In genomic region chr16:14523632-14524031, GRCh38 we compare ENCODE assay signal across 17 cellular contexts.
DNase-seq lines count a peak whose midpoint lies in the region; ATAC-seq and TF ChIP-seq lines count a peak whose summit lies in the region.
"Had no signal": no experiment of that assay in that cellular context is flagged by ENCODE, and none has a peak within 500 bp of the region (broad histone marks: within the 10 kb centered on the region; RNA-seq: fewer than 3 reads in every experiment).

No MANE protein-coding gene starts in this region.

- H4K20me1 ChIP-seq in GM23338 (replicated peaks; ENCODE audit: insufficient read depth) (no peaks in the 10 kb centered on the region; the same call in 1 of the 2 replicates), neural progenitor cell (ENCODE audit: low read depth) (peaks cover 9% of the 10 kb centered on the region), osteoblast (ENCODE audit: insufficient read depth, low read length) (no peaks in the 10 kb centered on the region)

- no peak for TF ChIP-seq CTCF in GM23338 (conservative IDR thresholded peaks at IDR 0.05; ENCODE audit: low read depth in 2 of 2)
- TF ChIP-seq CTCF in WTC11 (IDR thresholded peaks at IDR 0.05) = no peak
- TF ChIP-seq CTCF in neural progenitor cell (IDR thresholded peaks at IDR 0.05) = no peak
- no peak for TF ChIP-seq CTCF in osteoblast (IDR thresholded peaks at IDR 0.05; ENCODE audit: extremely low read depth, low read depth, low read length)
- no peak for TF ChIP-seq CTCF in Peyer's patch (IDR thresholded peaks at IDR 0.05)

- H3K9ac ChIP-seq in HUES64 (ENCODE audit: low read depth, low read length) = no peak overlapping the region
- H3K9ac ChIP-seq in neural progenitor cell = no peak overlapping the region

- H3K27ac Mint-ChIP-seq in GM23338 (no peak overlapping the region), WTC11 (0 out of 2 replicates have a peak overlapping the region, but pooled peaks have one; percentile 3), neural progenitor cell (no peak overlapping the region)

- H3K4me2 ChIP-seq in GM23338 (peak overlapping the region; percentile 23; the same call in 1 of the 2 replicates), neural progenitor cell (peak overlapping the region; percentile 39), osteoblast (ENCODE audit: insufficient read depth, low read length) (no peak overlapping the region)

- H3F3A ChIP-seq in GM23338 (replicated peaks; ENCODE audit: low read depth) (0 out of 2 replicates have a peak, but pooled peaks cover 3% of the 10 kb centered on the region), neural progenitor cell (ENCODE audit: low read depth) (peaks cover 26% of the 10 kb centered on the region)

- H3K36me3 Mint-ChIP-seq in GM23338 (ENCODE audit: low read depth) = no peaks in the 10 kb centered on the region
- H3K36me3 Mint-ChIP-seq in WTC11 = no peaks in the 10 kb centered on the region
- no peaks in the 10 kb centered on the region for H3K36me3 Mint-ChIP-seq in neural progenitor cell

- DNase-seq in GM23338 (ENCODE audit: low spot score) (peak; percentile 48), WTC11 (ENCODE audit: low spot score) (no peak), neural progenitor cell (ENCODE audit: low spot score) (peak; percentile 71), osteoblast (ENCODE audit: insufficient read length, low spot score, missing footprints) (no peak), Peyer's patch (no peak)
- no peak for DNase-seq in stimulated activated CD4-positive, alpha-beta T cell treated with anti-CD3 and anti-CD28 coated beads, Interleukin-2, amount 100 ng/mL, for 24 hours
- DNase-seq in activated CD4-positive, alpha-beta T cell treated with anti-CD3 and anti-CD28 coated beads, Interleukin-2, amount 50 U/mL, for 1 hour = no peak
- DNase-seq: AML-193, DMS79 treated with DMSO at 0.1 percent for 48 hours, H7, NCI-H1092 treated with DMSO at 0.1 percent for 48 hours, NCI-H1930, NCI-H2171 treated with DMSO at 0.1 percent for 48 hours, Right ventricle myocardium superior had no signal

- peak; percentile 71 for ATAC-seq in GM23338
- peak; percentile 76 for ATAC-seq in WTC11

- H3K9me3 ChIP-seq in HUES64 (ENCODE audit: insufficient read depth, low read depth, low read length) = no peaks in the 10 kb centered on the region
- H3K9me3 ChIP-seq in neural progenitor cell (ENCODE audit: low read depth) = no peaks in the 10 kb centered on the region
- no peaks in the 10 kb centered on the region for H3K9me3 ChIP-seq in osteoblast (ENCODE audit: low read depth, low read length)
- H3K9me3 ChIP-seq in Peyer's patch = no peaks in the 10 kb centered on the region

- H3K4me1 Mint-ChIP-seq in GM23338 (peaks cover 64% of the 10 kb centered on the region), WTC11 (peaks cover 74% of the 10 kb centered on the region), neural progenitor cell (peaks cover 13% of the 10 kb centered on the region)

- H3K27ac ChIP-seq in GM23338 (ENCODE audit: low read depth) (no peak overlapping the region), HUES64 (ENCODE audit: low read depth, low read length) (peak overlapping the region; percentile 11; the same call in 1 of the 2 replicates), neural progenitor cell (no peak overlapping the region), osteoblast (ENCODE audit: low read depth, low read length) (no peak overlapping the region), Peyer's patch (no peak overlapping the region)
- H3K27ac ChIP-seq: C4-2B, SK-N-MC had no signal

- TF ChIP-seq POLR2A in Peyer's patch (IDR thresholded peaks at IDR 0.05) = no peak

- H2AFZ ChIP-seq in GM23338 (no peak overlapping the region), neural progenitor cell (replicated peaks) (no peak overlapping the region), osteoblast (ENCODE audit: low read length) (no peak overlapping the region)

- H3K4me1 ChIP-seq in GM23338 (ENCODE audit: insufficient read depth) = peaks cover 64% of the 10 kb centered on the region
- H3K4me1 ChIP-seq in HUES64 (ENCODE audit: insufficient read depth, low read length) = peaks cover 58% of the 10 kb centered on the region
- peaks cover 34% of the 10 kb centered on the region for H3K4me1 ChIP-seq in neural progenitor cell
- H3K4me1 ChIP-seq in osteoblast (ENCODE audit: insufficient read depth, low read length) = peaks cover 18% of the 10 kb centered on the region
- H3K4me1 ChIP-seq in Peyer's patch = no peaks in the 10 kb centered on the region

- CTCF ChIA-PET in WTC11 (lab: Charles Lee) = no interaction called here

- H3K9me2 ChIP-seq in GM23338 (ENCODE audit: insufficient read depth) = no peaks in the 10 kb centered on the region

- H3K27me3 ChIP-seq in GM23338 (ENCODE audit: insufficient read depth) (no peaks in the 10 kb centered on the region), HUES64 (ENCODE audit: insufficient read depth, low read length) (no peaks in the 10 kb centered on the region), neural progenitor cell (no peaks in the 10 kb centered on the region), osteoblast (ENCODE audit: insufficient read depth, low read length) (no peaks in the 10 kb centered on the region), Peyer's patch (no peaks in the 10 kb centered on the region)

- H3K36me3 ChIP-seq in GM23338 (ENCODE audit: insufficient read depth) = no peaks in the 10 kb centered on the region
- H3K36me3 ChIP-seq in HUES64 (ENCODE audit: insufficient read depth, low read length) = no peaks in the 10 kb centered on the region
- no peaks in the 10 kb centered on the region for H3K36me3 ChIP-seq in neural progenitor cell
- H3K36me3 ChIP-seq in osteoblast (ENCODE audit: insufficient read depth, low read length) = no peaks in the 10 kb centered on the region
- no peaks in the 10 kb centered on the region for H3K36me3 ChIP-seq in Peyer's patch

- no peak overlapping the region for H3K4me3 ChIP-seq in GM23338
- no peak overlapping the region for H3K4me3 ChIP-seq in HUES64 (ENCODE audit: low read length)
- no peak overlapping the region for H3K4me3 ChIP-seq in neural progenitor cell
- no peak overlapping the region for H3K4me3 ChIP-seq in osteoblast (ENCODE audit: insufficient read depth, low read length)
- H3K4me3 ChIP-seq in Peyer's patch = no peak overlapping the region
- H3K4me3 ChIP-seq: SK-N-MC had no signal

- 60% methylated on average over 2 of the region's 2 CpGs for WGBS in HUES64

- H3K9me3 Mint-ChIP-seq in GM23338 = no peaks in the 10 kb centered on the region
- H3K9me3 Mint-ChIP-seq in WTC11 = no peaks in the 10 kb centered on the region
- no peaks in the 10 kb centered on the region for H3K9me3 Mint-ChIP-seq in neural progenitor cell

- POLR2A ChIA-PET in WTC11 (lab: Charles Lee) = no interaction called here

- peaks cover 2% of the 10 kb centered on the region for H3K79me2 ChIP-seq in GM23338 (replicated peaks; ENCODE audit: insufficient read depth)
- H3K79me2 ChIP-seq in neural progenitor cell (ENCODE audit: low read depth) = peaks cover 6% of the 10 kb centered on the region
- H3K79me2 ChIP-seq in osteoblast (ENCODE audit: insufficient read depth, low read length) = no peaks in the 10 kb centered on the region

- no peaks in the 10 kb centered on the region for H3K27me3 Mint-ChIP-seq in GM23338 (ENCODE audit: insufficient read depth, low read depth, poor library complexity)
- H3K27me3 Mint-ChIP-seq in WTC11 (ENCODE audit: low read depth) = no peaks in the 10 kb centered on the region; the same call in 1 of the 2 replicates
- H3K27me3 Mint-ChIP-seq in neural progenitor cell (ENCODE audit: insufficient read depth, low read depth) = no peaks in the 10 kb centered on the region

- H3K4me3 Mint-ChIP-seq in GM23338 (no peak overlapping the region), WTC11 (no peak overlapping the region), neural progenitor cell (no peak overlapping the region)

TF ChIP-seq in GM23338, 12 proteins besides CTCF, POLR2A, EP300 and RAD21 (continues in another document):
- TF ChIP-seq ZNF331 (CRISPR knock-in tag; IDR thresholded peaks at IDR 0.05; ENCODE audit: low read depth) = no peak

TF ChIP-seq in WTC11, 78 proteins besides CTCF, POLR2A, EP300 and RAD21 (continues in another document):
- TF ChIP-seq NFE2L1 (CRISPR knock-in tag; IDR thresholded peaks at IDR 0.05) = no peak
- no peak for TF ChIP-seq TEAD1 (CRISPR knock-in tag; IDR thresholded peaks at IDR 0.05)
- TF ChIP-seq ZNF671 (CRISPR knock-in tag; IDR thresholded peaks at IDR 0.05) = no peak
- TF ChIP-seq ZNF232 (CRISPR knock-in tag; IDR thresholded peaks at IDR 0.05) = no peak
- TF ChIP-seq OVOL2 (CRISPR knock-in tag; IDR thresholded peaks at IDR 0.05; ENCODE audit: borderline replicate concordance) = no peak
- no peak for TF ChIP-seq ZNF425 (CRISPR knock-in tag; conservative IDR thresholded peaks at IDR 0.05)
- no peak for TF ChIP-seq ZNF138 (CRISPR knock-in tag; conservative IDR thresholded peaks at IDR 0.05)
- no peak for TF ChIP-seq HMGA2 (CRISPR knock-in tag; IDR thresholded peaks at IDR 0.05)
- TF ChIP-seq HMGXB4 (CRISPR knock-in tag; IDR thresholded peaks at IDR 0.05) = no peak

Comparison
In these comparisons a context has a peak if more than half of its experiments do, and no peak if none do; other contexts are left out.
1. DNase-seq: peak in GM23338 (single experiment) and neural progenitor cell (single experiment); none in WTC11 (single experiment), stimulated activated CD4-positive, alpha-beta T cell treated with anti-CD3 and anti-CD28 coated beads, Interleukin-2, amount 100 ng/mL, for 24 hours (0 of 2), osteoblast (single experiment), activated CD4-positive, alpha-beta T cell treated with anti-CD3 and anti-CD28 coated beads, Interleukin-2, amount 50 U/mL, for 1 hour (single experiment) and Peyer's patch (0 of 3).